8 cellular contexts compared by ENCODE assay signal in genomic region chr10:45346652-45347335, GRCh38. TPM values are rescaled to one million over a fixed set of nuclear protein-coding genes. Genes with fewer than 3 reads are reported as not detected.
"Had no signal": no experiment of that assay in that cellular context is flagged by ENCODE, and none has a peak within 500 bp of the region (broad histone marks: within the 10 kb centered on the region; RNA-seq: fewer than 3 reads in every experiment).

No MANE protein-coding gene starts in this region.

RNA-seq across cellular contexts. Expression of gene OR13A1, which starts 31.4 kb away (rescaled TPM):
- total RNA-seq: stomach, subcutaneous adipose tissue, suprapubic skin, temporal lobe, thyroid gland, tibial nerve, upper lobe of right lung, vagina had no signal
